Comparison of ENCODE assay signal across 25 cellular contexts in genomic region chr4:81237791-81238190, GRCh38. TPM values are rescaled to one million over a fixed set of nuclear protein-coding genes. Genes with fewer than 3 reads are reported as not detected.
"Had no signal": no experiment of that assay in that cellular context is flagged by ENCODE, and none has a peak within 500 bp of the region (broad histone marks: within the 10 kb centered on the region; RNA-seq: fewer than 3 reads in every experiment).

No MANE protein-coding gene starts in this region.

- H3K4me3 ChIP-seq: ascending aorta, esophagus muscularis mucosa, left lung, lower lobe of right lung, tibial nerve had no signal

- ATAC-seq: left lung, lower lobe of right lung, natural killer cell, right cardiac atrium, T-helper 17 cell, WTC11 had no signal

- DNase-seq: activated CD4-positive, alpha-beta memory T cell treated with anti-CD3 and anti-CD28 coated beads, Interleukin-2, amount 10 ng/mL, durations not matched to agents 7 days and 5 days; activated CD4-positive, alpha-beta T cell treated with anti-CD3 and anti-CD28 coated beads for 1 hour; activated CD4-positive, alpha-beta T cell treated with anti-CD3 and anti-CD28 coated beads, Interleukin-2, amount 10 ng/mL, durations not matched to agents 7 days and 5 days; activated CD8-positive, alpha-beta memory T cell treated with anti-CD3 and anti-CD28 coated beads, Interleukin-2, amount 50 U/mL, for 48 hours; activated naive CD4-positive, alpha-beta T cell treated with anti-CD3 and anti-CD28 coated beads, Interleukin-2, amount 10 ng/mL, durations not matched to agents 7 days and 5 days; activated naive CD8-positive, alpha-beta T cell treated with anti-CD3 and anti-CD28 coated beads, Interleukin-2, amount 10 ng/mL, durations not matched to agents 7 days and 5 days; activated T-cell treated with anti-CD3 and anti-CD28 coated beads, Interleukin-2, amount 50 U/mL, for 24 hours; caudate nucleus; cortex of kidney; foreskin melanocyte; kidney glomerular epithelial cell; left lung; lower lobe of right lung; mesendoderm; natural killer cell; right cardiac atrium; stimulated activated CD4-positive, alpha-beta T cell treated with anti-CD3 and anti-CD28 coated beads, Interleukin-2, amount 100 ng/mL, for 48 hours; stimulated activated naive CD4-positive, alpha-beta T cell treated with Interleukin-2 at 50 U/mL for 16 hours; T-helper 17 cell; T1000 had no signal

- H3K27ac ChIP-seq: ascending aorta, esophagus muscularis mucosa, left lung, lower lobe of right lung, tibial nerve had no signal

RNA-seq across cellular contexts. Expression of gene PRKG2, which starts 22.8 kb away (rescaled TPM):
- total RNA-seq: ascending aorta, chondrocyte had no signal
